1 cellular context compared by ENCODE assay signal in genomic region chr7:20561466-20561865, GRCh38.
TF ChIP-seq lines count a peak whose summit lies in the region.

No MANE protein-coding gene starts in this region.

TF ChIP-seq in K562, 482 proteins besides CTCF, POLR2A, EP300 and RAD21:
- TF ChIP-seq EHMT2 (IDR thresholded peaks at IDR 0.05) (no peak), SAFB2 (IDR thresholded peaks at IDR 0.05; ENCODE audit: borderline replicate concordance, low read depth, low read length, severe bottlenecking) (no peak), CHD2 (IDR thresholded peaks at IDR 0.05; ENCODE audit: low read depth, low read length) (no peak), PHF20 (IDR thresholded peaks at IDR 0.05; ENCODE audit: partially characterized antibody) (no peak), DNMT1 (IDR thresholded peaks at IDR 0.05) (no peak), HOMEZ (CRISPR knock-in tag; IDR thresholded peaks at IDR 0.05) (no peak), TGIF2 (CRISPR knock-in tag; IDR thresholded peaks at IDR 0.05) (no peak), HDAC2 (IDR thresholded peaks at IDR 0.05) (no peak), ZC3H8 (IDR thresholded peaks at IDR 0.05) (no peak)
- TF ChIP-seq, protein P1, sequence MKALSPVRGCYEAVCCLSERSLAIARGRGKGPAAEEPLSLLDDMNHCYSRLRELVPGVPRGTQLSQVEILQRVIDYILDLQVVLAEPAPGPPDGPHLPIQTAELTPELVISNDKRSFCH (CRISPR knock-in tag; IDR thresholded peaks at IDR 0.05): no peak
- TF ChIP-seq, protein P1 (tag; IDR thresholded peaks at IDR 0.05): no peak
- TF ChIP-seq, protein P2, sequence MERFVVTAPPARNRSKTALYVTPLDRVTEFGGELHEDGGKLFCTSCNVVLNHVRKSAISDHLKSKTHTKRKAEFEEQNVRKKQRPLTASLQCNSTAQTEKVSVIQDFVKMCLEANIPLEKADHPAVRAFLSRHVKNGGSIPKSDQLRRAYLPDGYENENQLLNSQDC (CRISPR knock-in tag; IDR thresholded peaks at IDR 0.05): no peak
